10 cellular contexts compared by ENCODE assay signal in the genomic region with DNA sequence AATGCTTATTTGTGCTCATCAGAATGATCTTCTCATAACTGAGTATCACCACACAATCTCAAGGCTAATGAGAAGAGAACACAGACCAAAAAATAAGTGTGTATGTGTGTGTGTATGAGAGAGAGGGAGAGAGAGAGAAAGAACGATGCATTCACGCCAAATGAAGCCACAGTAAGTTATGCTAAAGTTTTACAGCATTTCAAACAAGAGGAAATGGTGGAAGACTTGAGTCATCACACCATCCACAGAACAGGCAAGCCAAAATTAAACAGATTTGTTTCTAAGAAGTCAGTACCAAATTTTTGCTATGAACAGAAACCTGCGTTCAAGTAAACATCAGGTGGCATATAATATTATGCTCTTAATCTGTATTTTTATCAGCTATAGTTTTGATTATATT.
DNase-seq lines count a peak whose midpoint lies in the region; ATAC-seq, FAIRE-seq and TF ChIP-seq lines count a peak whose summit lies in the region.
"Had no signal": no experiment of that assay in that cellular context is flagged by ENCODE, and none has a peak within 500 bp of the region (broad histone marks: within the 10 kb centered on the region; RNA-seq: fewer than 3 reads in every experiment).

No MANE protein-coding gene starts in this region.

- H3K27me3 ChIP-seq in PC-3 (ENCODE audit: low read length) (no peaks in the 10 kb centered on the region), GM12878 (replicated peaks in 1 of 2; ENCODE audit: control insufficient read depth in 2 of 2, insufficient read depth in 2 of 2, low read length in 1 of 2) (no peaks in the 10 kb centered on the region), osteoblast (ENCODE audit: insufficient read depth, low read length) (no peaks in the 10 kb centered on the region), upper lobe of left lung (no peaks in the 10 kb centered on the region)

- intact Hi-C loops in PC-3 (cut with micrococcal nuclease): loop anchor here (5.0 kb wide), 1 partner anchor 139 kb away; no protein-coding TSS in a partner anchor
- intact Hi-C loops in GM12878 (cut with micrococcal nuclease; ENCODE audit: unreplicated experiment): no loop called here

- H3K9me2 ChIP-seq in PC-3 (replicated peaks; ENCODE audit: low read length): no peaks in the 10 kb centered on the region

- H3K36me3 ChIP-seq in PC-3 (ENCODE audit: low read depth, low read length) (no peaks in the 10 kb centered on the region), GM12878 (ENCODE audit: control insufficient read depth in 2 of 2, insufficient read depth in 2 of 2, low read length in 1 of 2) (no peaks in the 10 kb centered on the region), osteoblast (ENCODE audit: insufficient read depth, low read length) (no peaks in the 10 kb centered on the region), upper lobe of left lung (no peaks in the 10 kb centered on the region)

- BruUV-seq in PC-3 (replicated peaks; lab: Mats Ljungman, UMichigan) (no TSS peak), GM12878 (replicated peaks; lab: Mats Ljungman, UMichigan) (no TSS peak)

- CTCF ChIA-PET in PC-3 (lab: Charles Lee): interaction anchor here (0.6 kb wide), 1 partner anchor 10 kb away, joined by 3 read pairs; no protein-coding TSS in a partner anchor
- CTCF ChIA-PET in GM12878 (lab: Yijun Ruan, JAX): interaction anchor here (0.6 to 1.9 kb wide), 2 partner anchors 100 to 101 kb away, joined by 3 to 8 read pairs; no protein-coding TSS in a partner anchor

- no peak overlapping the region for H3K9ac ChIP-seq in PC-3 (ENCODE audit: low read length)
- no peak overlapping the region for H3K9ac ChIP-seq in GM12878 (ENCODE audit: control insufficient read depth, insufficient read depth, low read length)

- SMC1A ChIA-PET in GM12878 (lab: Charles Lee; ENCODE audit: uncharacterized antibody, unreplicated experiment): interaction anchor here (1.0 to 1.7 kb wide), 4 partner anchors 15 to 464 kb away, joined by 3 to 5 read pairs (median 3); no protein-coding TSS in a partner anchor

- H3K4me1 ChIP-seq in PC-3 (ENCODE audit: insufficient read depth, low read length) (peaks cover 39% of the 10 kb centered on the region), GM12878 (ENCODE audit: control insufficient read depth, insufficient read depth, low read length) (peaks cover 9% of the 10 kb centered on the region; the same call in 1 of the 2 replicates), osteoblast (ENCODE audit: insufficient read depth, low read length) (peaks cover 63% of the 10 kb centered on the region), upper lobe of left lung (peaks cover 42 to 78% (median 51%) of the 10 kb centered on the region in 4 donors)

- peaks cover 31% of the 10 kb centered on the region for H4K20me1 ChIP-seq in PC-3 (ENCODE audit: low read length)
- H4K20me1 ChIP-seq in GM12878 (ENCODE audit: control insufficient read depth, insufficient read depth): no peaks in the 10 kb centered on the region
- peaks cover 65% of the 10 kb centered on the region for H4K20me1 ChIP-seq in osteoblast (ENCODE audit: insufficient read depth, low read length)

- in situ Hi-C loops in GM12878 (cut with MboI): no loop called here

- H3K27ac ChIP-seq in PC-3 (ENCODE audit: low read length): peak overlapping the region; percentile 36; the same call in 1 of the 2 replicates
- no peak overlapping the region; the same call in 1 of the 2 replicates for H3K27ac ChIP-seq in GM12878 (ENCODE audit: control insufficient read depth, insufficient read depth)
- peak overlapping the region; percentile 50 for H3K27ac ChIP-seq in osteoblast (ENCODE audit: low read depth, low read length)
- no peak overlapping the region for H3K27ac ChIP-seq in upper lobe of left lung

- 7% methylated on average over 3 of the region's 3 CpGs for WGBS in GM12878 (ENCODE audit: insufficient coverage, insufficient replicate concordance, low lambda C conversion rate, missing lambda C conversion rate)
- 59 to 79% methylated on average over 3 of the region's 3 CpGs for WGBS in upper lobe of left lung, 2 donors

- TF ChIP-seq EP300 in GM12878 (IDR thresholded peaks at IDR 0.05; ENCODE audit: borderline replicate concordance in 1 of 2, control insufficient read depth in 1 of 2, low read depth in 2 of 2, low read length in 2 of 2) (no peak), upper lobe of left lung (IDR thresholded peaks at IDR 0.05) (no peak)

- TF ChIP-seq POLR2A in GM12891 (IDR thresholded peaks at IDR 0.05; ENCODE audit: low read depth, low read length): no peak
- TF ChIP-seq POLR2A in GM12878 (IDR thresholded peaks at IDR 0.05; ENCODE audit: low read depth, low read length): no peak
- no peak for TF ChIP-seq POLR2A in upper lobe of left lung (IDR thresholded peaks at IDR 0.05)

- H3K4me2 ChIP-seq in PC-3 (ENCODE audit: low read length) (peak overlapping the region; percentile 56), GM12878 (ENCODE audit: control insufficient read depth, insufficient read depth) (no peak overlapping the region), osteoblast (ENCODE audit: insufficient read depth, low read length) (peak overlapping the region; percentile 58)

- peak; percentile 5 for FAIRE-seq in GM12891 (lab: Jason Lieb, UNC)
- no peak for FAIRE-seq in GM12878 (lab: Jason Lieb, UNC)

- POLR2A ChIA-PET in PC-3 (lab: Charles Lee; ENCODE audit: unreplicated experiment) (interaction anchor here (0.6 kb wide), 1 partner anchor 100 kb away, joined by 4 read pairs; no protein-coding TSS in a partner anchor), GM12878 (lab: Charles Lee) (interaction anchor here (0.5 kb wide), 1 partner anchor 808 kb away, joined by 3 read pairs; no protein-coding TSS in a partner anchor)

- TF ChIP-seq RAD21 in GM12878 (IDR thresholded peaks at IDR 0.05; ENCODE audit: insufficient read depth, low read depth, low read length): no peak

- TF ChIP-seq CTCF in PC-3 (conservative IDR thresholded peaks at IDR 0.05; ENCODE audit: low read depth, low read length): no peak
- no peak for TF ChIP-seq CTCF in GM12878 (IDR thresholded peaks at IDR 0.05 in 2 of 3, conservative IDR thresholded peaks at IDR 0.05 in 1 of 3; ENCODE audit: control insufficient read depth in 2 of 3, extremely low read depth in 1 of 3, insufficient read depth in 1 of 3, low read depth in 3 of 3, low read length in 3 of 3)
- no peak for TF ChIP-seq CTCF in osteoblast (IDR thresholded peaks at IDR 0.05; ENCODE audit: extremely low read depth, low read depth, low read length)
- TF ChIP-seq CTCF in upper lobe of left lung (IDR thresholded peaks at IDR 0.05): no peak

- H3K79me2 ChIP-seq in PC-3 (ENCODE audit: low read length): peaks cover 96% of the 10 kb centered on the region
- H3K79me2 ChIP-seq in GM12878 (ENCODE audit: control insufficient read depth, insufficient read depth, low read length): no peaks in the 10 kb centered on the region; the same call in 1 of the 2 replicates
- peaks cover 91% of the 10 kb centered on the region for H3K79me2 ChIP-seq in osteoblast (ENCODE audit: insufficient read depth, low read length)

- H3K4me3 ChIP-seq in PC-3 (ENCODE audit: low read length) (no peak overlapping the region), GM12878 (no peak overlapping the region), osteoblast (ENCODE audit: insufficient read depth, low read length) (no peak overlapping the region), upper lobe of left lung (no peak overlapping the region)

- ATAC-seq in PC-3 (peak; percentile 58), GM12878 (peak; percentile 42), HG03342 (IDR thresholded peaks at IDR 0.05; ENCODE audit: unreplicated experiment) (no peak), upper lobe of left lung (ENCODE audit: low FRiP score in 2 of 2) (no peak)

- H2AFZ ChIP-seq in PC-3 (ENCODE audit: low read length) (no peak overlapping the region), GM12878 (ENCODE audit: control insufficient read depth, low read depth, low read length) (no peak overlapping the region), osteoblast (ENCODE audit: low read length) (no peak overlapping the region)

- no peaks in the 10 kb centered on the region for H3K9me3 ChIP-seq in PC-3 (ENCODE audit: low read length)
- no peaks in the 10 kb centered on the region for H3K9me3 ChIP-seq in GM12878 (replicated peaks; ENCODE audit: control insufficient read depth, insufficient read depth, low read length)
- H3K9me3 ChIP-seq in osteoblast (ENCODE audit: low read depth, low read length): no peaks in the 10 kb centered on the region
- no peaks in the 10 kb centered on the region for H3K9me3 ChIP-seq in upper lobe of left lung

- no peak for DNase-seq in GM12891 (ENCODE audit: insufficient read length, low spot score)
- DNase-seq in PC-3: peak; percentile 60
- DNase-seq in GM12878 (ENCODE audit: low read depth, low spot score): no peak
- DNase-seq in osteoblast (ENCODE audit: insufficient read length, low spot score, missing footprints): no peak
- DNase-seq in iPS-NIHi11 (ENCODE audit: low spot score): no peak
- no peak for DNase-seq in DMS 273 treated with DMSO at 0.1 percent for 48 hours (lab: John Stamatoyannopoulos, UW)
- DNase-seq in upper lobe of left lung: no peak
- DNase-seq: NCI-H1092 treated with DMSO at 0.1 percent for 48 hours, NCI-H774 had no signal

- RAD21 ChIA-PET in GM12878 (lab: Charles Lee; ENCODE audit: unreplicated experiment): interaction anchor here (1.6 kb wide), 1 partner anchor 100 kb away, joined by 7 read pairs; no protein-coding TSS in a partner anchor

- H3F3A ChIP-seq in PC-3 (ENCODE audit: low read length, unreplicated experiment): no peaks in the 10 kb centered on the region

TF ChIP-seq in GM12891, 5 proteins besides CTCF, POLR2A, EP300 and RAD21:
- TF ChIP-seq SPI1 (IDR thresholded peaks at IDR 0.05; ENCODE audit: low read depth, low read length): 0 out of 2 replicates have a peak, but pooled peaks have one; percentile 21
- TF ChIP-seq POU2F2 (IDR thresholded peaks at IDR 0.05; ENCODE audit: low read depth, low read length): no peak
- TF ChIP-seq PAX5 (IDR thresholded peaks at IDR 0.05; ENCODE audit: insufficient read depth, low read length, severe bottlenecking): no peak
- TF ChIP-seq POLR2AphosphoS5 (IDR thresholded peaks at IDR 0.05; ENCODE audit: low read depth, low read length): no peak
- no peak for TF ChIP-seq TAF1 (IDR thresholded peaks at IDR 0.05; ENCODE audit: low read depth, low read length)

Comparison
In these comparisons a context has a peak if more than half of its experiments do, and no peak if none do; other contexts are left out.
1. ATAC-seq: peak in PC-3 (single experiment) and GM12878 (single experiment); none in HG03342 (single experiment) and upper lobe of left lung (0 of 2).
2. H3K27ac ChIP-seq: peak in PC-3 (single experiment) and osteoblast (single experiment); none in GM12878 (single experiment) and upper lobe of left lung (0 of 4).